Comparison of ENCODE assay signal across 27 cellular contexts in genomic region chrX:38628587-38628986, GRCh38.
A peak's percentile ranks its signal among the peaks of the same experiment; 100 is the strongest.
DNase-seq lines count a peak whose midpoint lies in the region; ATAC-seq, FAIRE-seq and TF ChIP-seq lines count a peak whose summit lies in the region.
"Had no signal": no experiment of that assay in that cellular context is flagged by ENCODE, and none has a peak within 500 bp of the region (broad histone marks: within the 10 kb centered on the region; RNA-seq: fewer than 3 reads in every experiment).

No MANE protein-coding gene starts in this region.

- H3K9me2 ChIP-seq in Loucy (replicated peaks; ENCODE audit: low read depth, low read length), result no peaks in the 10 kb centered on the region

- no TSS peak for BruUV-seq in IMR-90 (replicated peaks; lab: Mats Ljungman, UMichigan)

- no peaks in the 10 kb centered on the region for H3K36me3 Mint-ChIP-seq in T-helper 2 cell treated with Interferon-gamma antibody and Interleukin-4, amounts not matched to agents 5 μg/mL and 100 μg/mL, for 36 hours (ENCODE audit: low read depth)
- H3K36me3 Mint-ChIP-seq: CD14-positive monocyte; CD4-positive, alpha-beta memory T cell; CD4-positive, CD25-positive, alpha-beta regulatory T cell had no signal

- H4K8ac ChIP-seq in IMR-90 (ENCODE audit: low read depth in 2 of 2, low read length in 2 of 2), result no peak overlapping the region

- no peak overlapping the region for H3K56ac ChIP-seq in IMR-90 (ENCODE audit: extremely low read depth, insufficient read depth, low read length)

- H3K27ac Mint-ChIP-seq in T-helper 2 cell treated with Interferon-gamma antibody and Interleukin-4, amounts not matched to agents 5 μg/mL and 100 μg/mL, for 36 hours, result no peak overlapping the region
- H3K27ac Mint-ChIP-seq: CD14-positive monocyte; CD4-positive, alpha-beta memory T cell; CD4-positive, CD25-positive, alpha-beta regulatory T cell; CD8-positive, alpha-beta memory T cell had no signal

- no peak overlapping the region for H3K18ac ChIP-seq in IMR-90 (ENCODE audit: low read depth, low read length)

- H3K36me3 ChIP-seq in HEK293 (ENCODE audit: control insufficient read depth in 2 of 2, insufficient read depth in 1 of 2, low read length in 2 of 2) (no peaks in the 10 kb centered on the region), IMR-90 (ENCODE audit: control insufficient read depth, insufficient read depth, low read length) (no peaks in the 10 kb centered on the region), Loucy (ENCODE audit: insufficient read depth, low read length) (peaks cover 81% of the 10 kb centered on the region), pancreas (no peaks in the 10 kb centered on the region)
- H3K36me3 ChIP-seq: BE2C, BLaER1 had no signal

- H2AFZ ChIP-seq in IMR-90 (replicated peaks; ENCODE audit: low read length, poor library complexity) (no peak overlapping the region), Loucy (ENCODE audit: low read length) (no peak overlapping the region)

- no peak overlapping the region for H3K4ac ChIP-seq in IMR-90 (ENCODE audit: low read depth, low read length)

- H3K4me3 ChIP-seq in HEK293 (ENCODE audit: low read depth, low read length) (no peak overlapping the region), IMR-90 (ENCODE audit: insufficient read depth, low read depth, low read length) (no peak overlapping the region), Loucy (ENCODE audit: low read length, poor library complexity, severe bottlenecking) (peak overlapping the region; percentile 63), pancreas (no peak overlapping the region)
- H3K4me3 ChIP-seq: BLaER1 had no signal

- H2AK9ac ChIP-seq in IMR-90 (replicated peaks; ENCODE audit: low read depth, low read length, poor library complexity), result no peak overlapping the region

- no peaks in the 10 kb centered on the region for H3K9me1 ChIP-seq in IMR-90 (ENCODE audit: insufficient read depth, low read length)

- TF ChIP-seq CTCF in HEK293 (tag by site-specific recombination; IDR thresholded peaks at IDR 0.05) (no peak), IMR-90 (conservative IDR thresholded peaks at IDR 0.05; ENCODE audit: low read depth, low read length) (no peak), Loucy (conservative IDR thresholded peaks at IDR 0.05; ENCODE audit: low read length) (no peak), pancreas (IDR thresholded peaks at IDR 0.05) (no peak)

- H4K5ac ChIP-seq in IMR-90 (ENCODE audit: low read depth, low read length), result no peak overlapping the region

- H4K20me1 ChIP-seq in IMR-90 (ENCODE audit: insufficient read depth, low read length) (no peaks in the 10 kb centered on the region), Loucy (ENCODE audit: insufficient read depth, low read length, poor library complexity, severe bottlenecking) (peaks cover 86% of the 10 kb centered on the region)
- H4K20me1 ChIP-seq: BLaER1 had no signal

- CTCF ChIA-PET in HEK293 (lab: Yijun Ruan, JAX), result interaction anchor here (1.2 to 4.0 kb wide), 5 partner anchors 9 to 31 kb away, joined by 3 to 24 read pairs (median 14); no protein-coding TSS in a partner anchor
- CTCF ChIA-PET in IMR-90 (lab: Yijun Ruan, JAX), result no interaction called here

- ATAC-seq in IMR-90 (ENCODE audit: low read depth) (no peak), pancreas (no peak), HG03045 (IDR thresholded peaks at IDR 0.05; ENCODE audit: unreplicated experiment) (no peak)

- H3K4me3 Mint-ChIP-seq in T-helper 2 cell treated with Interferon-gamma antibody and Interleukin-4, amounts not matched to agents 5 μg/mL and 100 μg/mL, for 36 hours, result no peak overlapping the region
- H3K4me3 Mint-ChIP-seq: CD14-positive monocyte; CD4-positive, alpha-beta memory T cell; CD4-positive, CD25-positive, alpha-beta regulatory T cell; CD8-positive, alpha-beta memory T cell had no signal

- POLR2A ChIA-PET in HEK293 (lab: Yijun Ruan, JAX), result no interaction called here
- POLR2A ChIA-PET in IMR-90 (lab: Charles Lee; ENCODE audit: unreplicated experiment), result no interaction called here

- H3K27ac ChIP-seq in HEK293 (ENCODE audit: extremely low read depth, low read depth, low read length) (no peak overlapping the region), IMR-90 (ENCODE audit: insufficient read depth, low read length) (no peak overlapping the region), pancreas (no peak overlapping the region)
- H3K27ac ChIP-seq: BLaER1 had no signal

- no peak overlapping the region for H3K9ac ChIP-seq in IMR-90 (ENCODE audit: low read depth, low read length)
- peak overlapping the region; percentile 44 for H3K9ac ChIP-seq in Loucy (ENCODE audit: low read depth, low read length, poor library complexity, severe bottlenecking)
- H3K9ac ChIP-seq: BLaER1 had no signal

- intact Hi-C loops in IMR-90 (cut with micrococcal nuclease) (no loop called here), pancreas (cut with DNase I) (no loop called here)

- FAIRE-seq in pancreas (lab: Jason Lieb, UNC), result peak; percentile 39
- FAIRE-seq: A204.1, GM12891, GM19239 had no signal

- peaks cover 100% of the 10 kb centered on the region for H3K79me2 ChIP-seq in Loucy (ENCODE audit: insufficient read depth, low read length)

- no peaks in the 10 kb centered on the region for H3K79me1 ChIP-seq in IMR-90 (ENCODE audit: low read depth in 1 of 2, low read length in 2 of 2)

- peaks cover 10% of the 10 kb centered on the region for H3K27me3 Mint-ChIP-seq in T-helper 2 cell treated with Interferon-gamma antibody and Interleukin-4, amounts not matched to agents 5 μg/mL and 100 μg/mL, for 36 hours (ENCODE audit: low read depth)
- H3K27me3 Mint-ChIP-seq: CD4-positive, CD25-positive, alpha-beta regulatory T cell had no signal

- no peak overlapping the region for H2BK20ac ChIP-seq in IMR-90 (ENCODE audit: low read depth, low read length)

- no peak overlapping the region for H2AK5ac ChIP-seq in IMR-90 (ENCODE audit: low read depth, low read length)

- in situ Hi-C loops in IMR-90 (cut with MboI; ENCODE audit: low sequenced_read_pairs), result no loop called here

- no peak overlapping the region for H2BK15ac ChIP-seq in IMR-90 (ENCODE audit: low read depth, low read length)

- H4K91ac ChIP-seq in IMR-90 (ENCODE audit: insufficient read depth, low read depth, low read length), result no peak overlapping the region

- H3K27me3 ChIP-seq in IMR-90 (ENCODE audit: control insufficient read depth, insufficient read depth, low read length) (peaks cover 5% of the 10 kb centered on the region; the same call in 1 of the 2 replicates), Loucy (ENCODE audit: insufficient read depth, low read length, poor library complexity, severe bottlenecking) (no peaks in the 10 kb centered on the region), pancreas (peaks cover 0 to 11% (median 0%) of the 10 kb centered on the region in 4 donors)
- H3K27me3 ChIP-seq: BE2C, BLaER1 had no signal

- no peak overlapping the region for H3K14ac ChIP-seq in IMR-90 (replicated peaks; ENCODE audit: low read depth, low read length)

- no peak overlapping the region for H3K23ac ChIP-seq in IMR-90 (ENCODE audit: low read depth, low read length)

- H3K4me1 ChIP-seq in HEK293 (ENCODE audit: control insufficient read depth, insufficient read depth, low read length) (no peaks in the 10 kb centered on the region), IMR-90 (ENCODE audit: control insufficient read depth, insufficient read depth, low read length) (no peaks in the 10 kb centered on the region), Loucy (ENCODE audit: insufficient read depth, low read length, poor library complexity, severe bottlenecking) (peaks cover 87% of the 10 kb centered on the region), pancreas (no peaks in the 10 kb centered on the region)
- H3K4me1 ChIP-seq: BE2C had no signal

- DNase-seq in IMR-90, result no peak
- no peak for DNase-seq in pancreas
- DNase-seq in T-helper 2 cell treated with Interferon-gamma antibody and Interleukin-4, amounts not matched to agents 5 μg/mL and 100 μg/mL, for 36 hours (ENCODE audit: low spot score), result no peak
- no peak for DNase-seq in activated CD4-positive, CD25-positive, alpha-beta regulatory T cell treated with anti-CD3 and anti-CD28 coated beads, Interleukin-2, amount 50 U/mL, for 72 hours
- DNase-seq: 8988T; ACHN; BE2C; C1 segment of cervical spinal cord; CD4-positive, alpha-beta memory T cell; CD4-positive, CD25-positive, alpha-beta regulatory T cell; CD8-positive, alpha-beta memory T cell; COR-L47; DMS 273 treated with DMSO at 0.1 percent for 48 hours; DMS153; DMS53; DMS79; DND-41; EL; GDM1 had no signal

- H3K9me3 ChIP-seq in HEK293 (ENCODE audit: control insufficient read depth, insufficient read depth, low read depth, low read length), result no peaks in the 10 kb centered on the region
- H3K9me3 ChIP-seq in IMR-90 (ENCODE audit: control insufficient read depth, insufficient read depth, low read length), result no peaks in the 10 kb centered on the region
- H3K9me3 ChIP-seq in Loucy (ENCODE audit: insufficient read depth, low read depth, low read length), result no peaks in the 10 kb centered on the region
- no peaks in the 10 kb centered on the region for H3K9me3 ChIP-seq in pancreas
- H3K9me3 ChIP-seq: BE2C, BLaER1 had no signal

- no peak overlapping the region for H2BK5ac ChIP-seq in IMR-90 (ENCODE audit: low read depth, low read length, poor library complexity, severe bottlenecking)

- H3K9me3 Mint-ChIP-seq in T-helper 2 cell treated with Interferon-gamma antibody and Interleukin-4, amounts not matched to agents 5 μg/mL and 100 μg/mL, for 36 hours, result no peaks in the 10 kb centered on the region
- H3K9me3 Mint-ChIP-seq: CD14-positive monocyte; CD4-positive, alpha-beta memory T cell had no signal

- peaks cover 4% of the 10 kb centered on the region; the same call in 1 of the 2 replicates for H3F3A ChIP-seq in Loucy (ENCODE audit: low read depth)

- peaks cover 1% of the 10 kb centered on the region for H3K4me1 Mint-ChIP-seq in T-helper 2 cell treated with Interferon-gamma antibody and Interleukin-4, amounts not matched to agents 5 μg/mL and 100 μg/mL, for 36 hours (ENCODE audit: low read depth)

- no peak overlapping the region for H3K4me2 ChIP-seq in IMR-90 (ENCODE audit: low read depth, low read length)
- peak overlapping the region; percentile 85 for H3K4me2 ChIP-seq in Loucy (ENCODE audit: low read depth, low read length, poor library complexity, severe bottlenecking)
- H3K4me2 ChIP-seq: BLaER1 had no signal

- no peak for TF ChIP-seq RAD21 in IMR-90 (IDR thresholded peaks at IDR 0.05; ENCODE audit: low read length)

- no peak overlapping the region for H2BK120ac ChIP-seq in IMR-90 (ENCODE audit: low read depth, low read length)

- TF ChIP-seq POLR2A in IMR-90 (IDR thresholded peaks at IDR 0.05; ENCODE audit: low read depth, low read length), result no peak

- dilution Hi-C loops in IMR-90 (cut with HindIII; ENCODE audit: low sequenced_read_pairs, unreplicated experiment), result no loop called here

TF ChIP-seq in HEK293, 187 proteins besides CTCF, POLR2A, EP300 and RAD21 (continues in another document):
- TF ChIP-seq ZNF596 (tag by site-specific recombination; IDR thresholded peaks at IDR 0.05), result no peak

TF ChIP-seq in IMR-90, 13 proteins besides CTCF, POLR2A, EP300 and RAD21 (continues in another document):
- no peak for TF ChIP-seq RCOR1 (IDR thresholded peaks at IDR 0.05; ENCODE audit: insufficient replicate concordance, low read length)
